Comparison of ENCODE assay signal across 27 cellular contexts in the genomic region with DNA sequence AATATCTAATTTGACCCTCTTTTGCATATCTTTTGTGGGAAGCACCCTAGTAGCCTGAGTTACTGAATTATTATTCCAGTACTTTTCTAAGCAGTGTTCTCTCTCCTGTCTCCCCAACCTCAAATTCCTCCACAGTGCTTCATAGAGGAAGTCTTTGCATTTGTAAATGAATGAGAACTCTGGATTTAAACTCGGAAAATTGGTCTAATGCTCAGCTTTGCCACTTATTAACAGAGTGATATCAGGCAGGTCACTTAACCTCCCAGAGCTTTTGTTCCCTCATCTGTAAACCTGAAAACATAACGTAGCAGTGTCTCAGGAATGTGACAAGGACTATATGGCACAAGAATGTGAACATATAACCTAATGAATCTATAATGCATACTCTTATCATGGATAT. TPM values are rescaled to one million over a fixed set of nuclear protein-coding genes. Genes with fewer than 3 reads are reported as not detected.
"Had no signal": no experiment of that assay in that cellular context is flagged by ENCODE, and none has a peak within 500 bp of the region (broad histone marks: within the 10 kb centered on the region; RNA-seq: fewer than 3 reads in every experiment).

No MANE protein-coding gene starts in this region.

- H3K4me1 Mint-ChIP-seq: activated CD8-positive, alpha-beta memory T cell treated with anti-CD3 and anti-CD28 coated beads, Interleukin-2, amount 10 ng/mL, durations not matched to agents 7 days and 5 days; activated naive CD4-positive, alpha-beta T cell treated with anti-CD3 and anti-CD28 coated beads, Interleukin-2, amount 50 U/mL, for 24 hours had no signal

- H3K4me3 ChIP-seq: cardiac muscle cell, SJSA1 had no signal

- H3K36me3 ChIP-seq: brain microvascular endothelial cell, cardiac muscle cell, SJSA1 had no signal

- ATAC-seq: activated CD8-positive, alpha-beta memory T cell treated with anti-CD3 and anti-CD28 coated beads, Interleukin-2, amount 10 ng/mL, durations not matched to agents 7 days and 5 days; activated CD8-positive, alpha-beta T cell treated with anti-CD3 and anti-CD28 coated beads, Interleukin-2, amount 10 ng/mL, durations not matched to agents 7 days and 5 days; PC-3; SK-N-SH treated with all-trans-retinoic acid at 6 μM for 48 hours had no signal

- H3K4me1 ChIP-seq: SJSA1 had no signal

- H3K27me3 ChIP-seq: brain microvascular endothelial cell, cardiac muscle cell, SJSA1 had no signal

- DNase-seq: activated CD4-positive, alpha-beta T cell treated with anti-CD3 and anti-CD28 coated beads for 48 hours; activated CD4-positive, alpha-beta T cell treated with anti-CD3 and anti-CD28 coated beads, Interleukin-2, amount 50 U/mL, for 4 hours; activated CD4-positive, CD25-positive, alpha-beta regulatory T cell treated with anti-CD3 and anti-CD28 coated beads, Interleukin-2, amount 50 U/mL, for 72 hours; activated CD8-positive, alpha-beta memory T cell treated with anti-CD3 and anti-CD28 coated beads, Interleukin-2, amount 10 ng/mL, durations not matched to agents 7 days and 5 days; activated CD8-positive, alpha-beta T cell treated with anti-CD3 and anti-CD28 coated beads, Interleukin-2, amount 10 ng/mL, durations not matched to agents 7 days and 5 days; activated effector memory CD4-positive, alpha-beta T cell treated with Interleukin-2 at 50 U/mL for 16 hours; activated naive CD4-positive, alpha-beta T cell; activated T-cell treated with anti-CD3 and anti-CD28 coated beads, Interleukin-2, amount 50 U/mL, for 24 hours; aorta; brain microvascular endothelial cell; Kasumi-1; KBM-7; NCI-H1105 treated with DMSO at 0.1 percent for 48 hours; NCI-H1436 treated with DMSO at 0.1 percent for 48 hours; NCI-H187 treated with DMSO at 0.1 percent for 48 hours; NCI-H2081 treated with DMSO at 0.1 percent for 48 hours; NCI-H446; NCI-H524; PC-3; SHP77; SW 1271 had no signal

- H3K36me3 Mint-ChIP-seq: activated CD8-positive, alpha-beta memory T cell treated with anti-CD3 and anti-CD28 coated beads, Interleukin-2, amount 10 ng/mL, durations not matched to agents 7 days and 5 days; activated naive CD4-positive, alpha-beta T cell treated with anti-CD3 and anti-CD28 coated beads, Interleukin-2, amount 50 U/mL, for 24 hours had no signal

- H3K27ac ChIP-seq: brain microvascular endothelial cell, cardiac muscle cell, SJSA1 had no signal

- H3K9me3 Mint-ChIP-seq: activated naive CD4-positive, alpha-beta T cell treated with anti-CD3 and anti-CD28 coated beads, Interleukin-2, amount 50 U/mL, for 24 hours; activated T-cell treated with anti-CD3 and anti-CD28 coated beads, Interleukin-2, amount 50 U/mL, for 24 hours; activated T-helper 1 cell treated with anti-CD3 and anti-CD28 coated beads, Interleukin-12 subunit alpha, Interleukin-12 subunit beta, Interleukin-2, Interleukin-4 antibody, amounts not matched to agents 30 ng/mL and 10 ng/mL and 1 ng/mL, durations not matched to agents 14 hours and 24 hours and 36 hours; T-helper 2 cell treated with Interferon-gamma antibody and Interleukin-4, amounts not matched to agents 5 μg/mL and 100 μg/mL, for 36 hours had no signal

- H3K27me3 Mint-ChIP-seq: activated CD8-positive, alpha-beta memory T cell treated with anti-CD3 and anti-CD28 coated beads, Interleukin-2, amount 10 ng/mL, durations not matched to agents 7 days and 5 days had no signal

- H3K9me3 ChIP-seq: SJSA1 had no signal

- H3K4me3 Mint-ChIP-seq: activated CD8-positive, alpha-beta memory T cell treated with anti-CD3 and anti-CD28 coated beads, Interleukin-2, amount 10 ng/mL, durations not matched to agents 7 days and 5 days; activated CD8-positive, alpha-beta T cell treated with anti-CD3 and anti-CD28 coated beads, Interleukin-2, amount 10 ng/mL, durations not matched to agents 7 days and 5 days; activated naive CD4-positive, alpha-beta T cell treated with anti-CD3 and anti-CD28 coated beads, Interleukin-2, amount 50 U/mL, for 24 hours; activated T-cell treated with anti-CD3 and anti-CD28 coated beads, Interleukin-2, amount 50 U/mL, for 24 hours; activated T-helper 1 cell treated with anti-CD3 and anti-CD28 coated beads, Interleukin-12 subunit alpha, Interleukin-12 subunit beta, Interleukin-2, Interleukin-4 antibody, amounts not matched to agents 30 ng/mL and 10 ng/mL and 1 ng/mL, durations not matched to agents 14 hours and 24 hours and 36 hours; T-helper 2 cell treated with Interferon-gamma antibody and Interleukin-4, amounts not matched to agents 5 μg/mL and 100 μg/mL, for 36 hours had no signal

- H3K27ac Mint-ChIP-seq: activated CD8-positive, alpha-beta memory T cell treated with anti-CD3 and anti-CD28 coated beads, Interleukin-2, amount 10 ng/mL, durations not matched to agents 7 days and 5 days; activated CD8-positive, alpha-beta T cell treated with anti-CD3 and anti-CD28 coated beads, Interleukin-2, amount 10 ng/mL, durations not matched to agents 7 days and 5 days; activated naive CD4-positive, alpha-beta T cell treated with anti-CD3 and anti-CD28 coated beads, Interleukin-2, amount 50 U/mL, for 24 hours; activated T-cell treated with anti-CD3 and anti-CD28 coated beads, Interleukin-2, amount 50 U/mL, for 24 hours; activated T-helper 1 cell treated with anti-CD3 and anti-CD28 coated beads, Interleukin-12 subunit alpha, Interleukin-12 subunit beta, Interleukin-2, Interleukin-4 antibody, amounts not matched to agents 30 ng/mL and 10 ng/mL and 1 ng/mL, durations not matched to agents 14 hours and 24 hours and 36 hours; T-helper 2 cell treated with Interferon-gamma antibody and Interleukin-4, amounts not matched to agents 5 μg/mL and 100 μg/mL, for 36 hours had no signal

RNA-seq across cellular contexts. Expression of a gene that starts 26.2 kb away (rescaled TPM):
- total RNA-seq: activated CD8-positive, alpha-beta T cell treated with anti-CD3 and anti-CD28 coated beads, Interleukin-2, amount 10 ng/mL, durations not matched to agents 7 days and 5 days; SJSA1 had no signal
- polyA plus RNA-seq: aorta had no signal
